In genomic region chr14:73783107-73783727, GRCh38 we compare ENCODE assay signal across 8 cellular contexts.
DNase-seq lines count a peak whose midpoint lies in the region; ATAC-seq and TF ChIP-seq lines count a peak whose summit lies in the region.

No MANE protein-coding gene starts in this region.

- no peak for TF ChIP-seq CTCF in AG04450 (IDR thresholded peaks at IDR 0.05; ENCODE audit: low read depth, low read length)
- no peak for TF ChIP-seq CTCF in choroid plexus epithelial cell (conservative IDR thresholded peaks at IDR 0.05; ENCODE audit: low read depth, low read length)
- TF ChIP-seq CTCF in natural killer cell (IDR thresholded peaks at IDR 0.05): no peak

- CTCF ChIA-PET in AG04450 (lab: Charles Lee): no interaction called here

- H3K9me3 Mint-ChIP-seq in natural killer cell: no peaks in the 10 kb centered on the region

- H3K4me1 Mint-ChIP-seq in natural killer cell: peaks cover 60 to 69% of the 10 kb centered on the region in 2 donors

- POLR2A ChIA-PET in AG04450 (lab: Yijun Ruan, JAX): no interaction called here

- intact Hi-C loops in natural killer cell (cut with micrococcal nuclease): no loop called here

- H3K4me3 ChIP-seq in AG04450 (ENCODE audit: low read depth, low read length): no peak overlapping the region
- no peak overlapping the region for H3K4me3 ChIP-seq in choroid plexus epithelial cell (ENCODE audit: low read depth, low read length)

- H3K36me3 Mint-ChIP-seq in natural killer cell: no peaks in the 10 kb centered on the region

- DNase-seq in AG04450 (ENCODE audit: low read depth, low spot score) (no peak), HuH-7.5 (ENCODE audit: low spot score) (peak; percentile 48), choroid plexus epithelial cell (ENCODE audit: low read depth) (peak; percentile 58), natural killer cell (no peak), NOMO-1 treated with DMSO at 0.1 percent for 48 hours (lab: John Stamatoyannopoulos, UW; ENCODE audit: unreplicated experiment) (no peak), NCI-H2171 (lab: John Stamatoyannopoulos, UW) (no peak), C1 segment of cervical spinal cord (lab: John Stamatoyannopoulos, UW) (no peak)

- H3K27ac Mint-ChIP-seq in natural killer cell: peak overlapping the region; percentile 88 to 92

- H3K27ac ChIP-seq in AG04450 (ENCODE audit: low read depth, low read length): peak overlapping the region; percentile 57

- no peaks in the 10 kb centered on the region for H3K27me3 Mint-ChIP-seq in natural killer cell (ENCODE audit: low read depth in 2 of 2)

- ATAC-seq in natural killer cell (no peak), HG03565 (IDR thresholded peaks at IDR 0.05; ENCODE audit: unreplicated experiment) (no peak)

- H3K27me3 ChIP-seq in AG04450 (ENCODE audit: control insufficient read depth, insufficient read depth, low read length): no peaks in the 10 kb centered on the region

- H3K4me3 Mint-ChIP-seq in natural killer cell: peak overlapping the region; percentile 86

- H3K9me3 ChIP-seq in AG04450 (ENCODE audit: control insufficient read depth, insufficient read depth, low read length): no peaks in the 10 kb centered on the region; the same call in 1 of the 2 replicates

Comparison
In these comparisons a context has a peak if more than half of its experiments do, and no peak if none do; other contexts are left out.
1. DNase-seq: peak in HuH-7.5 (single experiment) and choroid plexus epithelial cell (single experiment); none in AG04450 (single experiment), natural killer cell (single experiment), NOMO-1 treated with DMSO at 0.1 percent for 48 hours (single experiment), NCI-H2171 (single experiment) and C1 segment of cervical spinal cord (0 of 14).